Comparison of ENCODE assay signal across 2 cellular contexts in genomic region chr16:56109205-56109604, GRCh38.
TF ChIP-seq lines count a peak whose summit lies in the region.

No MANE protein-coding gene starts in this region.

TF ChIP-seq in neural cell, 6 proteins besides CTCF, POLR2A, EP300 and RAD21 (continued from another document):
- TF ChIP-seq, protein P1, sequence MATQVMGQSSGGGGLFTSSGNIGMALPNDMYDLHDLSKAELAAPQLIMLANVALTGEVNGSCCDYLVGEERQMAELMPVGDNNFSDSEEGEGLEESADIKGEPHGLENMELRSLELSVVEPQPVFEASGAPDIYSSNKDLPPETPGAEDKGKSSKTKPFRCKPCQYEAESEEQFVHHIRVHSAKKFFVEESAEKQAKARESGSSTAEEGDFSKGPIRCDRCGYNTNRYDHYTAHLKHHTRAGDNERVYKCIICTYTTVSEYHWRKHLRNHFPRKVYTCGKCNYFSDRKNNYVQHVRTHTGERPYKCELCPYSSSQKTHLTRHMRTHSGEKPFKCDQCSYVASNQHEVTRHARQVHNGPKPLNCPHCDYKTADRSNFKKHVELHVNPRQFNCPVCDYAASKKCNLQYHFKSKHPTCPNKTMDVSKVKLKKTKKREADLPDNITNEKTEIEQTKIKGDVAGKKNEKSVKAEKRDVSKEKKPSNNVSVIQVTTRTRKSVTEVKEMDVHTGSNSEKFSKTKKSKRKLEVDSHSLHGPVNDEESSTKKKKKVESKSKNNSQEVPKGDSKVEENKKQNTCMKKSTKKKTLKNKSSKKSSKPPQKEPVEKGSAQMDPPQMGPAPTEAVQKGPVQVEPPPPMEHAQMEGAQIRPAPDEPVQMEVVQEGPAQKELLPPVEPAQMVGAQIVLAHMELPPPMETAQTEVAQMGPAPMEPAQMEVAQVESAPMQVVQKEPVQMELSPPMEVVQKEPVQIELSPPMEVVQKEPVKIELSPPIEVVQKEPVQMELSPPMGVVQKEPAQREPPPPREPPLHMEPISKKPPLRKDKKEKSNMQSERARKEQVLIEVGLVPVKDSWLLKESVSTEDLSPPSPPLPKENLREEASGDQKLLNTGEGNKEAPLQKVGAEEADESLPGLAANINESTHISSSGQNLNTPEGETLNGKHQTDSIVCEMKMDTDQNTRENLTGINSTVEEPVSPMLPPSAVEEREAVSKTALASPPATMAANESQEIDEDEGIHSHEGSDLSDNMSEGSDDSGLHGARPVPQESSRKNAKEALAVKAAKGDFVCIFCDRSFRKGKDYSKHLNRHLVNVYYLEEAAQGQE (IDR thresholded peaks at IDR 0.05; ENCODE audit: borderline replicate concordance) = no peak
- TF ChIP-seq POLR2AphosphoS5 (IDR thresholded peaks at IDR 0.05) (no peak), SMC3 (conservative IDR thresholded peaks at IDR 0.05; ENCODE audit: poor library complexity) (no peak), TAF1 (IDR thresholded peaks at IDR 0.05; ENCODE audit: low read depth) (no peak)

TF ChIP-seq in GM23338, 12 proteins besides CTCF, POLR2A, EP300 and RAD21 (continued from another document):
- TF ChIP-seq, protein P2, sequence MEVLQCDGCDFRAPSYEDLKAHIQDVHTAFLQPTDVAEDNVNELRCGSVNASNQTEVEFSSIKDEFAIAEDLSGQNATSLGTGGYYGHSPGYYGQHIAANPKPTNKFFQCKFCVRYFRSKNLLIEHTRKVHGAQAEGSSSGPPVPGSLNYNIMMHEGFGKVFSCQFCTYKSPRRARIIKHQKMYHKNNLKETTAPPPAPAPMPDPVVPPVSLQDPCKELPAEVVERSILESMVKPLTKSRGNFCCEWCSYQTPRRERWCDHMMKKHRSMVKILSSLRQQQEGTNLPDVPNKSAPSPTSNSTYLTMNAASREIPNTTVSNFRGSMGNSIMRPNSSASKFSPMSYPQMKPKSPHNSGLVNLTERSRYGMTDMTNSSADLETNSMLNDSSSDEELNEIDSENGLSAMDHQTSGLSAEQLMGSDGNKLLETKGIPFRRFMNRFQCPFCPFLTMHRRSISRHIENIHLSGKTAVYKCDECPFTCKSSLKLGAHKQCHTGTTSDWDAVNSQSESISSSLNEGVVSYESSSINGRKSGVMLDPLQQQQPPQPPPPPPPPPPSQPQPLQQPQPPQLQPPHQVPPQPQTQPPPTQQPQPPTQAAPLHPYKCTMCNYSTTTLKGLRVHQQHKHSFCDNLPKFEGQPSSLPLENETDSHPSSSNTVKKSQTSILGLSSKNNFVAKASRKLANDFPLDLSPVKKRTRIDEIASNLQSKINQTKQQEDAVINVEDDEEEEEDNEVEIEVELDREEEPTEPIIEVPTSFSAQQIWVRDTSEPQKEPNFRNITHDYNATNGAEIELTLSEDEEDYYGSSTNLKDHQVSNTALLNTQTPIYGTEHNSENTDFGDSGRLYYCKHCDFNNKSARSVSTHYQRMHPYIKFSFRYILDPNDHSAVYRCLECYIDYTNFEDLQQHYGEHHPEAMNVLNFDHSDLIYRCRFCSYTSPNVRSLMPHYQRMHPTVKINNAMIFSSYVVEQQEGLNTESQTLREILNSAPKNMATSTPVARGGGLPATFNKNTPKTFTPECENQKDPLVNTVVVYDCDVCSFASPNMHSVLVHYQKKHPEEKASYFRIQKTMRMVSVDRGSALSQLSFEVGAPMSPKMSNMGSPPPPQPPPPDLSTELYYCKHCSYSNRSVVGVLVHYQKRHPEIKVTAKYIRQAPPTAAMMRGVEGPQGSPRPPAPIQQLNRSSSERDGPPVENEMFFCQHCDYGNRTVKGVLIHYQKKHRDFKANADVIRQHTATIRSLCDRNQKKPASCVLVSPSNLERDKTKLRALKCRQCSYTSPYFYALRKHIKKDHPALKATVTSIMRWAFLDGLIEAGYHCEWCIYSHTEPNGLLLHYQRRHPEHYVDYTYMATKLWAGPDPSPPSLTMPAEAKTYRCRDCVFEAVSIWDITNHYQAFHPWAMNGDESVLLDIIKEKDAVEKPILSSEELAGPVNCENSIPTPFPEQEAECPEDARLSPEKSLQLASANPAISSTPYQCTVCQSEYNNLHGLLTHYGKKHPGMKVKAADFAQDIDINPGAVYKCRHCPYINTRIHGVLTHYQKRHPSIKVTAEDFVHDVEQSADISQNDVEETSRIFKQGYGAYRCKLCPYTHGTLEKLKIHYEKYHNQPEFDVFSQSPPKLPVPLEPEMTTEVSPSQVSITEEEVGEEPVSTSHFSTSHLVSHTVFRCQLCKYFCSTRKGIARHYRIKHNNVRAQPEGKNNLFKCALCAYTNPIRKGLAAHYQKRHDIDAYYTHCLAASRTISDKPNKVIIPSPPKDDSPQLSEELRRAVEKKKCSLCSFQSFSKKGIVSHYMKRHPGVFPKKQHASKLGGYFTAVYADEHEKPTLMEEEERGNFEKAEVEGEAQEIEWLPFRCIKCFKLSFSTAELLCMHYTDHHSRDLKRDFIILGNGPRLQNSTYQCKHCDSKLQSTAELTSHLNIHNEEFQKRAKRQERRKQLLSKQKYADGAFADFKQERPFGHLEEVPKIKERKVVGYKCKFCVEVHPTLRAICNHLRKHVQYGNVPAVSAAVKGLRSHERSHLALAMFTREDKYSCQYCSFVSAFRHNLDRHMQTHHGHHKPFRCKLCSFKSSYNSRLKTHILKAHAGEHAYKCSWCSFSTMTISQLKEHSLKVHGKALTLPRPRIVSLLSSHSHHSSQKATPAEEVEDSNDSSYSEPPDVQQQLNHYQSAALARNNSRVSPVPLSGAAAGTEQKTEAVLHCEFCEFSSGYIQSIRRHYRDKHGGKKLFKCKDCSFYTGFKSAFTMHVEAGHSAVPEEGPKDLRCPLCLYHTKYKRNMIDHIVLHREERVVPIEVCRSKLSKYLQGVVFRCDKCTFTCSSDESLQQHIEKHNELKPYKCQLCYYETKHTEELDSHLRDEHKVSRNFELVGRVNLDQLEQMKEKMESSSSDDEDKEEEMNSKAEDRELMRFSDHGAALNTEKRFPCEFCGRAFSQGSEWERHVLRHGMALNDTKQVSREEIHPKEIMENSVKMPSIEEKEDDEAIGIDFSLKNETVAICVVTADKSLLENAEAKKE (CRISPR knock-in tag; IDR thresholded peaks at IDR 0.05) = no peak
- TF ChIP-seq, protein P3, sequence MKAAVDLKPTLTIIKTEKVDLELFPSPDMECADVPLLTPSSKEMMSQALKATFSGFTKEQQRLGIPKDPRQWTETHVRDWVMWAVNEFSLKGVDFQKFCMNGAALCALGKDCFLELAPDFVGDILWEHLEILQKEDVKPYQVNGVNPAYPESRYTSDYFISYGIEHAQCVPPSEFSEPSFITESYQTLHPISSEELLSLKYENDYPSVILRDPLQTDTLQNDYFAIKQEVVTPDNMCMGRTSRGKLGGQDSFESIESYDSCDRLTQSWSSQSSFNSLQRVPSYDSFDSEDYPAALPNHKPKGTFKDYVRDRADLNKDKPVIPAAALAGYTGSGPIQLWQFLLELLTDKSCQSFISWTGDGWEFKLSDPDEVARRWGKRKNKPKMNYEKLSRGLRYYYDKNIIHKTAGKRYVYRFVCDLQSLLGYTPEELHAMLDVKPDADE (IDR thresholded peaks at IDR 0.05) = no peak
- TF ChIP-seq EZH2 (IDR thresholded peaks at IDR 0.05; ENCODE audit: low read depth, unreplicated experiment) = no peak
- TF ChIP-seq CREB1 (CRISPR knock-in tag; IDR thresholded peaks at IDR 0.05; ENCODE audit: low read depth) = no peak
- TF ChIP-seq EZH2phosphoT487 (IDR thresholded peaks at IDR 0.05; ENCODE audit: unreplicated experiment) = no peak
- TF ChIP-seq, protein P1 (IDR thresholded peaks at IDR 0.05; ENCODE audit: unreplicated experiment) = no peak
- no peak for TF ChIP-seq NANOG (IDR thresholded peaks at IDR 0.05; ENCODE audit: borderline replicate concordance)
TF ChIP-seq in GM23338: peak in this region for 0.
